Comparison of ENCODE assay signal across 8 cellular contexts in genomic region chr10:119103241-119103640, GRCh38. TPM values are rescaled to one million over a fixed set of nuclear protein-coding genes. Genes with fewer than 3 reads are reported as not detected.
DNase-seq lines count a peak whose midpoint lies in the region; ATAC-seq and TF ChIP-seq lines count a peak whose summit lies in the region.

No MANE protein-coding gene starts in this region.

- no peak for DNase-seq in activated T-cell treated with anti-CD3 and anti-CD28 coated beads, Interleukin-2, amount 50 U/mL, for 24 hours
- no peak for DNase-seq in activated T-cell treated with anti-CD3 and anti-CD28 coated beads for 4 hours
- no peak for DNase-seq in activated naive CD8-positive, alpha-beta T cell treated with anti-CD3 and anti-CD28 coated beads for 36 hours
- DNase-seq in mesothelial cell of epicardium (ENCODE audit: low spot score in 2 of 2, unreplicated experiment in 2 of 2) = no peak
- no peak for DNase-seq in NCI-H1092 (lab: John Stamatoyannopoulos, UW)

- H3K9me3 Mint-ChIP-seq in activated T-cell treated with anti-CD3 and anti-CD28 coated beads, Interleukin-2, amount 50 U/mL, for 24 hours = no peaks in the 10 kb centered on the region
- H3K9me3 Mint-ChIP-seq in activated naive CD8-positive, alpha-beta T cell treated with anti-CD3 and anti-CD28 coated beads for 36 hours = no peaks in the 10 kb centered on the region
- H3K9me3 Mint-ChIP-seq in mesothelial cell of epicardium = no peaks in the 10 kb centered on the region

- H3K27ac Mint-ChIP-seq in activated T-cell treated with anti-CD3 and anti-CD28 coated beads, Interleukin-2, amount 50 U/mL, for 24 hours = peak overlapping the region; percentile 24
- H3K27ac Mint-ChIP-seq in activated naive CD8-positive, alpha-beta T cell treated with anti-CD3 and anti-CD28 coated beads for 36 hours = no peak overlapping the region
- no peak overlapping the region for H3K27ac Mint-ChIP-seq in mesothelial cell of epicardium

- H3K27ac ChIP-seq in temporal lobe (ENCODE audit: low read depth, low read length) = peak overlapping the region; percentile 82

- H3K4me1 Mint-ChIP-seq in activated T-cell treated with anti-CD3 and anti-CD28 coated beads, Interleukin-2, amount 50 U/mL, for 24 hours (ENCODE audit: low read depth) = peaks cover 15% of the 10 kb centered on the region
- H3K4me1 Mint-ChIP-seq in activated naive CD8-positive, alpha-beta T cell treated with anti-CD3 and anti-CD28 coated beads for 36 hours = peaks cover 7% of the 10 kb centered on the region
- peaks cover 8% of the 10 kb centered on the region for H3K4me1 Mint-ChIP-seq in mesothelial cell of epicardium

- no peak for ATAC-seq in HG02623 (IDR thresholded peaks at IDR 0.05; ENCODE audit: unreplicated experiment)
- ATAC-seq in esophagus mucosa = no peak

- TF ChIP-seq CTCF in mesothelial cell of epicardium (IDR thresholded peaks at IDR 0.05; ENCODE audit: unreplicated experiment) = no peak

- H3K27me3 Mint-ChIP-seq in activated T-cell treated with anti-CD3 and anti-CD28 coated beads, Interleukin-2, amount 50 U/mL, for 24 hours = no peaks in the 10 kb centered on the region
- no peaks in the 10 kb centered on the region for H3K27me3 Mint-ChIP-seq in activated naive CD8-positive, alpha-beta T cell treated with anti-CD3 and anti-CD28 coated beads for 36 hours
- H3K27me3 Mint-ChIP-seq in mesothelial cell of epicardium (ENCODE audit: low read depth) = no peaks in the 10 kb centered on the region

- H3K4me3 Mint-ChIP-seq in activated T-cell treated with anti-CD3 and anti-CD28 coated beads, Interleukin-2, amount 50 U/mL, for 24 hours = peak overlapping the region; percentile 70
- peak overlapping the region; percentile 64 for H3K4me3 Mint-ChIP-seq in activated naive CD8-positive, alpha-beta T cell treated with anti-CD3 and anti-CD28 coated beads for 36 hours
- peak overlapping the region; percentile 61 for H3K4me3 Mint-ChIP-seq in mesothelial cell of epicardium

- H3K36me3 Mint-ChIP-seq in activated T-cell treated with anti-CD3 and anti-CD28 coated beads, Interleukin-2, amount 50 U/mL, for 24 hours (ENCODE audit: low read depth) = peaks cover 7% of the 10 kb centered on the region
- H3K36me3 Mint-ChIP-seq in activated naive CD8-positive, alpha-beta T cell treated with anti-CD3 and anti-CD28 coated beads for 36 hours = peaks cover 2% of the 10 kb centered on the region
- peaks cover 6% of the 10 kb centered on the region for H3K36me3 Mint-ChIP-seq in mesothelial cell of epicardium

RNA-seq across cellular contexts. Expression of gene DENND10, which starts 0.7 kb away (rescaled TPM):
- 10 to 100 TPM; 14.6 to 17.8 TPM for total RNA-seq in activated naive CD8-positive, alpha-beta T cell treated with anti-CD3 and anti-CD28 coated beads for 36 hours
- total RNA-seq in mesothelial cell of epicardium = 38.4 to 40.3 TPM (median 39.6 TPM) in 3 replicates
- 46.0 TPM for total RNA-seq in temporal lobe
- 38.3 TPM for total RNA-seq in esophagus mucosa

RNA-seq across cellular contexts. Expression of gene EIF3A, which starts 22.6 kb away (rescaled TPM):
- 100 to 1,000 TPM; 160 to 163 TPM for total RNA-seq in activated naive CD8-positive, alpha-beta T cell treated with anti-CD3 and anti-CD28 coated beads for 36 hours
- total RNA-seq in mesothelial cell of epicardium = 145 to 148 TPM (median 145 TPM) in 3 replicates
- total RNA-seq in temporal lobe = 66.1 TPM
- total RNA-seq in esophagus mucosa = 88.2 TPM
